In genomic region chr5:154428208-154428607, GRCh38 we compare ENCODE assay signal across 12 cellular contexts. TPM values are rescaled to one million over a fixed set of nuclear protein-coding genes. Genes with fewer than 3 reads are reported as not detected.
"Had no signal": no experiment of that assay in that cellular context is flagged by ENCODE, and none has a peak within 500 bp of the region (broad histone marks: within the 10 kb centered on the region; RNA-seq: fewer than 3 reads in every experiment).

No MANE protein-coding gene starts in this region.

- H3K4me1 ChIP-seq: HAP-1 had no signal

- H3K4me3 Mint-ChIP-seq: GM23338, H9, HFFc6 had no signal

- H3K27ac ChIP-seq: GM23248 had no signal

- DNase-seq: GM23248, GOT3, H7, H9, HCEC 1CT, HFFc6 had no signal

- H3K36me3 ChIP-seq: HAP-1 had no signal

- H3K9me3 Mint-ChIP-seq: HFFc6 had no signal

- H3K4me1 Mint-ChIP-seq: GM23338, H9 had no signal

- H3K9me3 ChIP-seq: HAP-1 had no signal

- H2AFZ ChIP-seq: GM23248, GM23338 had no signal

- FAIRE-seq: H1, H54 had no signal

- H3K4me2 ChIP-seq: GM23338 had no signal

- H3K9ac ChIP-seq: GM23248 had no signal

- H3K27ac Mint-ChIP-seq: GM23338, H9, HFFc6 had no signal

- H3K4me3 ChIP-seq: GM23248, GM23338, HAP-1 had no signal

- ATAC-seq: GM23338, HCT116 had no signal

RNA-seq across cellular contexts. Expression of gene HAND1, which starts 49.8 kb away (rescaled TPM):
- total RNA-seq: GM23248, GM23338, H1, H4, H7, H9, HFFc6 had no signal
- polyA plus RNA-seq: GM23248, GM23338 had no signal
